Comparison of ENCODE assay signal across 8 cellular contexts in genomic region chr11:72519220-72519881, GRCh38.
A peak's percentile ranks its signal among the peaks of the same experiment; 100 is the strongest.
DNase-seq lines count a peak whose midpoint lies in the region; ATAC-seq and TF ChIP-seq lines count a peak whose summit lies in the region.

No MANE protein-coding gene starts in this region.

- no peaks in the 10 kb centered on the region for H3K9me3 Mint-ChIP-seq in CD8-positive, alpha-beta T cell
- H3K9me3 Mint-ChIP-seq in dendritic cell treated with granulocyte-macrophage colony-stimulating factor and Interleukin-4, amounts not matched to agents 40 ng/mL and 50 ng/mL, for 4 days = no peaks in the 10 kb centered on the region

- H3K9me2 ChIP-seq in PC-3 (replicated peaks; ENCODE audit: low read length) = no peaks in the 10 kb centered on the region

- H3K27ac Mint-ChIP-seq in CD8-positive, alpha-beta T cell = peak overlapping the region; percentile 89
- peak overlapping the region; percentile 83 for H3K27ac Mint-ChIP-seq in dendritic cell treated with granulocyte-macrophage colony-stimulating factor and Interleukin-4, amounts not matched to agents 40 ng/mL and 50 ng/mL, for 4 days

- BruUV-seq in PC-3 (replicated peaks; lab: Mats Ljungman, UMichigan) = no TSS peak

- H3K4me2 ChIP-seq in PC-3 (ENCODE audit: low read length) = peak overlapping the region; percentile 45

- TF ChIP-seq CTCF in CD8-positive, alpha-beta T cell (IDR thresholded peaks at IDR 0.05) = no peak
- no peak for TF ChIP-seq CTCF in PC-3 (conservative IDR thresholded peaks at IDR 0.05; ENCODE audit: low read depth, low read length)

- ATAC-seq in CD8-positive, alpha-beta T cell = peak; percentile 34
- peak; percentile 29 for ATAC-seq in PC-3

- H3K9me3 ChIP-seq in CD8-positive, alpha-beta T cell (ENCODE audit: low read length) = no peaks in the 10 kb centered on the region
- no peaks in the 10 kb centered on the region for H3K9me3 ChIP-seq in PC-3 (ENCODE audit: low read length)

- H3K27me3 ChIP-seq in CD8-positive, alpha-beta T cell (ENCODE audit: insufficient read depth, low read length) = no peaks in the 10 kb centered on the region
- H3K27me3 ChIP-seq in PC-3 (ENCODE audit: low read length) = no peaks in the 10 kb centered on the region

- H3K79me2 ChIP-seq in PC-3 (ENCODE audit: low read length) = no peaks in the 10 kb centered on the region

- H3K4me1 ChIP-seq in CD8-positive, alpha-beta T cell (ENCODE audit: insufficient read depth, low read length) = peaks cover 28% of the 10 kb centered on the region
- no peaks in the 10 kb centered on the region for H3K4me1 ChIP-seq in PC-3 (ENCODE audit: insufficient read depth, low read length)

- CTCF ChIA-PET in CD8-positive, alpha-beta T cell (lab: Charles Lee) = interaction anchor here (1.7 to 2.0 kb wide), 2 partner anchors 41 to 48 kb away, joined by 5 to 7 read pairs; no protein-coding TSS in a partner anchor
- CTCF ChIA-PET in PC-3 (lab: Charles Lee) = no interaction called here

- H3K9ac ChIP-seq in PC-3 (ENCODE audit: low read length) = no peak overlapping the region

- POLR2A ChIA-PET in CD8-positive, alpha-beta T cell (lab: Charles Lee) = no interaction called here
- POLR2A ChIA-PET in PC-3 (lab: Charles Lee; ENCODE audit: unreplicated experiment) = no interaction called here

- no peaks in the 10 kb centered on the region for H4K20me1 ChIP-seq in PC-3 (ENCODE audit: low read length)

- no peaks in the 10 kb centered on the region for H3K27me3 Mint-ChIP-seq in CD8-positive, alpha-beta T cell (ENCODE audit: low read depth)
- peaks cover 16% of the 10 kb centered on the region for H3K27me3 Mint-ChIP-seq in dendritic cell treated with granulocyte-macrophage colony-stimulating factor and Interleukin-4, amounts not matched to agents 40 ng/mL and 50 ng/mL, for 4 days

- no peaks in the 10 kb centered on the region for H3F3A ChIP-seq in PC-3 (ENCODE audit: low read length, unreplicated experiment)

- H3K27ac ChIP-seq in CD8-positive, alpha-beta T cell (ENCODE audit: low read depth, low read length) = peak overlapping the region; percentile 5
- no peak overlapping the region for H3K27ac ChIP-seq in PC-3 (ENCODE audit: low read length)

- no peaks in the 10 kb centered on the region for H3K36me3 ChIP-seq in CD8-positive, alpha-beta T cell (ENCODE audit: insufficient read depth, low read length)
- no peaks in the 10 kb centered on the region for H3K36me3 ChIP-seq in PC-3 (ENCODE audit: low read depth, low read length)

- H3K4me3 Mint-ChIP-seq in CD8-positive, alpha-beta T cell = peak overlapping the region; percentile 85
- H3K4me3 Mint-ChIP-seq in dendritic cell treated with granulocyte-macrophage colony-stimulating factor and Interleukin-4, amounts not matched to agents 40 ng/mL and 50 ng/mL, for 4 days = peak overlapping the region; percentile 34

- intact Hi-C loops in CD8-positive, alpha-beta T cell (cut with DNase I, micrococcal nuclease) = no loop called here
- intact Hi-C loops in PC-3 (cut with micrococcal nuclease) = no loop called here
- intact Hi-C loops in dendritic cell treated with granulocyte-macrophage colony-stimulating factor and Interleukin-4, amounts not matched to agents 40 ng/mL and 50 ng/mL, for 4 days (cut with micrococcal nuclease) = no loop called here

- peak overlapping the region; percentile 21 for H3K4me3 ChIP-seq in CD8-positive, alpha-beta T cell (ENCODE audit: low read depth, low read length)
- H3K4me3 ChIP-seq in PC-3 (ENCODE audit: low read length) = peak overlapping the region; percentile 43

- H3K4me1 Mint-ChIP-seq in CD8-positive, alpha-beta T cell (ENCODE audit: low read depth) = peaks cover 37% of the 10 kb centered on the region
- H3K4me1 Mint-ChIP-seq in dendritic cell treated with granulocyte-macrophage colony-stimulating factor and Interleukin-4, amounts not matched to agents 40 ng/mL and 50 ng/mL, for 4 days (ENCODE audit: low read depth) = peaks cover 50% of the 10 kb centered on the region

- no peaks in the 10 kb centered on the region for H3K36me3 Mint-ChIP-seq in CD8-positive, alpha-beta T cell
- no peaks in the 10 kb centered on the region for H3K36me3 Mint-ChIP-seq in dendritic cell treated with granulocyte-macrophage colony-stimulating factor and Interleukin-4, amounts not matched to agents 40 ng/mL and 50 ng/mL, for 4 days (ENCODE audit: low read depth)

- peak in 1 of 7 experiments; percentile 16 for DNase-seq in CD8-positive, alpha-beta T cell
- no peak for DNase-seq in PC-3
- DNase-seq in pons (ENCODE audit: low spot score) = peak; percentile 14
- no peak for DNase-seq in AML-193 (lab: John Stamatoyannopoulos, UW)
- DNase-seq in SKM-1 (lab: John Stamatoyannopoulos, UW; ENCODE audit: unreplicated experiment) = no peak
- no peak for DNase-seq in cortex of kidney (lab: John Stamatoyannopoulos, UW)
- DNase-seq in D341Med (ENCODE audit: low spot score) = no peak

- H2AFZ ChIP-seq in PC-3 (ENCODE audit: low read length) = peak overlapping the region; percentile 30
